Comparison of ENCODE assay signal across 10 cellular contexts in the genomic region with DNA sequence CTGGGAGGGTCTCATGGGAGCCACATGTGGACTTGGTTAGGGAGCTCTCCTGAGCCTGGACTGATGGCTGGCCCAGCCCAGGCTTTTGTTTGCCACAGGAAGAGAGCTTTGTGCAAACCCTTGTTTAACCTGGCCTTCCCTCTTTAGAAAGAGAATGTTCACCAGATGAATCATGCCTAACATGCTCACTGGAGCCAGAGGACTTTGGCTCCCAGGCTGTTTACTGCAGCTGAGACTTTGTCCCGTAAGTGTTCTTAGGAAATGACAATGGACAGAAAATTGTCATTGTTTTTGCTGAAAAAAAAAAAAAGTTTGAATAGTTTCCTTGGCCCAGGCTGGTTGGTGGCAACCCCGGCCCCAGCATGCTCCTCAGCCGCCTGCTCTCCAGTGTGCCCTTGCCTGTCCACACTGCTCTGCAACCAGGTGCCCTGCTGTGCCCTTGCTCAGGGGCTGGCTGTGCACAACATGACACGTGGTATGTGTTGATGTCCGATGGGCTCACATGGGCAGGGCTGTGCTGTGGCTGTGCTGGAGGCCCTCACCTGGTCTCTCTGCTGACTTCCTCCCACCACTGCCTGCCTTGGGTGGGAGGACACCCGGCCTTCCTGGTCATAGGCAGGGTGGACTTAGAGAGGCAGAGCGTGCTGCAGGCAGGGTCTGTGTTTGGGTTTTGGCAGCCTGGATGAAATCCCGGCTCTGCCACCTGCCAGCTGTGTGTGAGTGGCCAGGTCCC.
DNase-seq lines count a peak whose midpoint lies in the region; ATAC-seq, FAIRE-seq and TF ChIP-seq lines count a peak whose summit lies in the region.
"Had no signal": no experiment of that assay in that cellular context is flagged by ENCODE, and none has a peak within 500 bp of the region (broad histone marks: within the 10 kb centered on the region; RNA-seq: fewer than 3 reads in every experiment).

No MANE protein-coding gene starts in this region.

- intact Hi-C loops in right lobe of liver (cut with DNase I) (no loop called here), thyroid gland (cut with DNase I) (no loop called here)

- H3K4me3 ChIP-seq in right lobe of liver: no peak overlapping the region
- H3K4me3 ChIP-seq in thyroid gland (replicated peaks in 1 of 3): no peak overlapping the region
- H3K4me3 ChIP-seq: GM23338 had no signal

- no peaks in the 10 kb centered on the region for H3K27me3 ChIP-seq in right lobe of liver
- H3K27me3 ChIP-seq in thyroid gland: no peaks in the 10 kb centered on the region

- peak; percentile 31 for TF ChIP-seq POLR2A in right lobe of liver (IDR thresholded peaks at IDR 0.05)
- no peak for TF ChIP-seq POLR2A in thyroid gland (IDR thresholded peaks at IDR 0.05)

- H3K36me3 ChIP-seq in right lobe of liver (no peaks in the 10 kb centered on the region), thyroid gland (no peaks in the 10 kb centered on the region)

- H3K4me1 ChIP-seq in right lobe of liver (peaks cover 0 to 29% (median 0%) of the 10 kb centered on the region in 4 donors), thyroid gland (peaks cover 0 to 32% of the 10 kb centered on the region in 2 donors)

- 56% methylated on average over 2 of the region's 8 CpGs for WGBS in right lobe of liver (ENCODE audit: insufficient coverage, low coverage, low lambda C conversion rate, missing lambda C conversion rate)
- WGBS in thyroid gland, 2 donors: 58 to 85% methylated on average over 5 to 6 of the region's 8 CpGs

- H3K27ac ChIP-seq in right lobe of liver (peak overlapping the region in 2 of 3 donors; percentile 64 to 68), thyroid gland (peak overlapping the region in 2 of 3 donors; percentile 38 to 48)

- no peaks in the 10 kb centered on the region for H3K9me3 ChIP-seq in right lobe of liver
- H3K9me3 ChIP-seq in thyroid gland: no peaks in the 10 kb centered on the region

- peak; percentile 8 for DNase-seq in NCI-H774 (lab: John Stamatoyannopoulos, UW)
- peak in 2 of 3 donors; percentile 57 to 66 for DNase-seq in right lobe of liver
- no peak for DNase-seq in thyroid gland
- DNase-seq in GM10266 (ENCODE audit: extremely low spot score): no peak
- no peak for DNase-seq in NCI-H187 (lab: John Stamatoyannopoulos, UW)
- no peak for DNase-seq in SKM-1 (lab: John Stamatoyannopoulos, UW; ENCODE audit: unreplicated experiment)
- DNase-seq: NCI-H510A had no signal

- TF ChIP-seq CTCF in right lobe of liver (IDR thresholded peaks at IDR 0.05) (no peak), thyroid gland (IDR thresholded peaks at IDR 0.05) (no peak), GM10266 (IDR thresholded peaks at IDR 0.05; ENCODE audit: control insufficient read depth, insufficient read depth, low read depth, missing control alignments) (no peak)

- peak; percentile 81 to 91 (median 84) for ATAC-seq in right lobe of liver
- ATAC-seq in GM18870 (IDR thresholded peaks at IDR 0.05; ENCODE audit: unreplicated experiment): no peak
- ATAC-seq: GM23338 had no signal

- peak; percentile 29 for FAIRE-seq in endometrium (lab: Jason Lieb, UNC)

Comparison
In these comparisons a context has a peak if more than half of its experiments do, and no peak if none do; other contexts are left out.
1. DNase-seq: peak in NCI-H774 (single experiment) and right lobe of liver (2 of 3); none in thyroid gland (0 of 2), GM10266 (single experiment), NCI-H187 (0 of 2) and SKM-1 (single experiment).